17 cellular contexts compared by ENCODE assay signal in genomic region chr10:32000937-32001336, GRCh38. TPM values are rescaled to one million over a fixed set of nuclear protein-coding genes. Genes with fewer than 3 reads are reported as not detected.
DNase-seq lines count a peak whose midpoint lies in the region; TF ChIP-seq lines count a peak whose summit lies in the region.
"Had no signal": no experiment of that assay in that cellular context is flagged by ENCODE, and none has a peak within 500 bp of the region (broad histone marks: within the 10 kb centered on the region; RNA-seq: fewer than 3 reads in every experiment).

No MANE protein-coding gene starts in this region.

- TF ChIP-seq RAD21 in SK-N-SH (IDR thresholded peaks at IDR 0.05; ENCODE audit: low read length) = no peak

- CTCF ChIA-PET in SK-N-SH (lab: Yijun Ruan, JAX) = interaction anchor here (0.6 kb wide), 2 partner anchors 78 to 345 kb away, joined by 3 read pairs; no protein-coding TSS in a partner anchor

- no peaks in the 10 kb centered on the region for H3K27me3 ChIP-seq in SK-N-SH (ENCODE audit: insufficient read depth)
- no peaks in the 10 kb centered on the region for H3K27me3 ChIP-seq in MM.1S (replicated peaks; ENCODE audit: insufficient read depth, low read length)
- H3K27me3 ChIP-seq: BLaER1 treated with 17β-estradiol and CSF1 and Interleukin-3, amounts not matched to agents 10 nM and 100 nM; body of pancreas had no signal

- no peak for TF ChIP-seq EP300 in SK-N-SH (IDR thresholded peaks at IDR 0.05; ENCODE audit: borderline replicate concordance in 1 of 2, low read depth in 1 of 2, low read length in 1 of 2)

- DNase-seq in GM04503 (ENCODE audit: low read depth) = peak; percentile 50
- no peak for DNase-seq in SK-N-SH
- peak; percentile 43 for DNase-seq in fibroblast of pulmonary artery (ENCODE audit: low read depth)
- peak; percentile 42 for DNase-seq in non-pigmented ciliary epithelial cell (ENCODE audit: low read depth)
- DNase-seq in activated CD4-positive, alpha-beta T cell treated with anti-CD3 and anti-CD28 coated beads, Interleukin-2, amount 50 U/mL, for 4 hours = no peak
- no peak for DNase-seq in iPS-NIHi7 (ENCODE audit: extremely low spot score)
- DNase-seq in MM.1S = no peak
- DNase-seq in DMS 273 treated with DMSO at 0.1 percent for 48 hours (lab: John Stamatoyannopoulos, UW) = no peak
- DNase-seq: activated CD4-positive, alpha-beta T cell treated with anti-CD3 and anti-CD28 coated beads for 4 hours; activated CD8-positive, alpha-beta memory T cell treated with anti-CD3 and anti-CD28 coated beads, Interleukin-2, amount 50 U/mL, for 48 hours; activated naive CD4-positive, alpha-beta T cell; body of pancreas; erythroblast; NCI-H1694 treated with DMSO at 0.1 percent for 48 hours; NCI-H446 had no signal

- 60% methylated on average over 4 of the region's 4 CpGs for WGBS in SK-N-SH (ENCODE audit: low lambda C conversion rate)

- 0 out of 4 replicates have a peak overlapping the region, but pooled peaks of 1 of the 2 experiments have one; percentile 3 for H3K27ac ChIP-seq in SK-N-SH (ENCODE audit: low read depth in 2 of 2, low read length in 1 of 2)
- H3K27ac ChIP-seq in MM.1S (ENCODE audit: low read length) = no peak overlapping the region
- H3K27ac ChIP-seq: BLaER1 treated with 17β-estradiol and CSF1 and Interleukin-3, amounts not matched to agents 10 nM and 100 nM; body of pancreas; parathyroid adenoma had no signal

- no peak overlapping the region for H3K4me2 ChIP-seq in SK-N-SH
- H3K4me2 ChIP-seq in MM.1S (ENCODE audit: low read depth, low read length) = no peak overlapping the region
- H3K4me2 ChIP-seq: BLaER1 treated with 17β-estradiol and CSF1 and Interleukin-3, amounts not matched to agents 10 nM and 100 nM had no signal

- peaks cover 0 to 9% of the 10 kb centered on the region in 2 experiments; a peak in 1 of 4 replicates for H3K4me1 ChIP-seq in SK-N-SH (ENCODE audit: control insufficient read depth in 1 of 2, insufficient read depth in 2 of 2, low read depth in 1 of 2, low read length in 1 of 2)
- H3K4me1 ChIP-seq in MM.1S (ENCODE audit: low read length) = peaks cover 15% of the 10 kb centered on the region
- H3K4me1 ChIP-seq: parathyroid adenoma had no signal

- H3K36me3 ChIP-seq in SK-N-SH (replicated peaks in 1 of 2; ENCODE audit: control insufficient read depth in 1 of 2, insufficient read depth in 2 of 2, low read length in 1 of 2) (peaks cover 0 to 6% of the 10 kb centered on the region in 2 experiments), MM.1S (replicated peaks; ENCODE audit: insufficient read depth, low read length) (no peaks in the 10 kb centered on the region)

- H4K20me1 ChIP-seq in SK-N-SH (ENCODE audit: insufficient read depth) (no peaks in the 10 kb centered on the region), MM.1S (ENCODE audit: insufficient read depth, low read length) (no peaks in the 10 kb centered on the region)

- POLR2A ChIA-PET in SK-N-SH (lab: Yijun Ruan, JAX) = no interaction called here

- no peaks in the 10 kb centered on the region for H3K9me3 ChIP-seq in SK-N-SH
- no peaks in the 10 kb centered on the region for H3K9me3 ChIP-seq in MM.1S (replicated peaks; ENCODE audit: insufficient read depth, low read length)
- H3K9me3 ChIP-seq: BLaER1 treated with 17β-estradiol and CSF1 and Interleukin-3, amounts not matched to agents 10 nM and 100 nM; body of pancreas had no signal

- H3K9me2 ChIP-seq in SK-N-SH (no peaks in the 10 kb centered on the region), MM.1S (replicated peaks; ENCODE audit: insufficient read depth, low read length) (no peaks in the 10 kb centered on the region)

- no peaks in the 10 kb centered on the region; the same call in 1 of the 2 replicates for H3K79me2 ChIP-seq in SK-N-SH (ENCODE audit: insufficient read depth)
- H3K79me2 ChIP-seq in MM.1S (ENCODE audit: low read length) = no peaks in the 10 kb centered on the region
- H3K79me2 ChIP-seq: parathyroid adenoma had no signal

- no peak overlapping the region for H3K4me3 ChIP-seq in SK-N-SH (ENCODE audit: low read depth in 2 of 2, low read length in 1 of 2)
- no peak overlapping the region for H3K4me3 ChIP-seq in fibroblast of pulmonary artery (replicated peaks; ENCODE audit: low read depth, low read length)
- H3K4me3 ChIP-seq in MM.1S (ENCODE audit: low read length) = no peak overlapping the region
- H3K4me3 ChIP-seq: BLaER1 treated with 17β-estradiol and CSF1 and Interleukin-3, amounts not matched to agents 10 nM and 100 nM; body of pancreas had no signal

- no peak overlapping the region for H2AFZ ChIP-seq in SK-N-SH (ENCODE audit: low read depth)
- no peak overlapping the region for H2AFZ ChIP-seq in MM.1S (ENCODE audit: low read length)
- H2AFZ ChIP-seq: parathyroid adenoma had no signal

- no peak for TF ChIP-seq CTCF in SK-N-SH (IDR thresholded peaks at IDR 0.05)
- no peak for TF ChIP-seq CTCF in fibroblast of pulmonary artery (IDR thresholded peaks at IDR 0.05; ENCODE audit: low read length, missing control alignments)
- no peak for TF ChIP-seq CTCF in MM.1S (IDR thresholded peaks at IDR 0.05; ENCODE audit: low read length)

- peaks cover 3% of the 10 kb centered on the region for H3F3A ChIP-seq in SK-N-SH (replicated peaks; ENCODE audit: insufficient read depth)
- peaks cover 8% of the 10 kb centered on the region; the same call in 1 of the 2 replicates for H3F3A ChIP-seq in MM.1S (ENCODE audit: insufficient read depth, low read length)

- H3K9ac ChIP-seq in SK-N-SH (no peak overlapping the region), MM.1S (ENCODE audit: low read length) (no peak overlapping the region)
- H3K9ac ChIP-seq: BLaER1 treated with 17β-estradiol and CSF1 and Interleukin-3, amounts not matched to agents 10 nM and 100 nM; parathyroid adenoma had no signal

TF ChIP-seq in SK-N-SH, 30 proteins besides CTCF, POLR2A, EP300 and RAD21:
- TF ChIP-seq, protein P1, sequence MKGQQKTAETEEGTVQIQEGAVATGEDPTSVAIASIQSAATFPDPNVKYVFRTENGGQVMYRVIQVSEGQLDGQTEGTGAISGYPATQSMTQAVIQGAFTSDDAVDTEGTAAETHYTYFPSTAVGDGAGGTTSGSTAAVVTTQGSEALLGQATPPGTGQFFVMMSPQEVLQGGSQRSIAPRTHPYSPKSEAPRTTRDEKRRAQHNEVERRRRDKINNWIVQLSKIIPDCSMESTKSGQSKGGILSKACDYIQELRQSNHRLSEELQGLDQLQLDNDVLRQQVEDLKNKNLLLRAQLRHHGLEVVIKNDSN (IDR thresholded peaks at IDR 0.05; ENCODE audit: borderline replicate concordance, low read depth) = no peak
- TF ChIP-seq TCF12 (IDR thresholded peaks at IDR 0.05) (peak; percentile 9; the same call in 1 of the 2 replicates), FOSL2 (IDR thresholded peaks at IDR 0.05; ENCODE audit: borderline replicate concordance, low read depth) (0 out of 2 replicates have a peak, but pooled peaks have one; percentile 5)

RNA-seq across cellular contexts. Expression of gene KIF5B, which starts 55.3 kb away (rescaled TPM):
- polyA plus RNA-seq in SK-N-SH (2012; rRNA removed) = 15.7 and 18.2 TPM in 2 replicates
- polyA plus RNA-seq in SK-N-SH (2012; cell fraction: cytosol; rRNA removed) = 26.0 and 34.5 TPM in 2 replicates
- polyA plus RNA-seq in SK-N-SH (2012; cell fraction: nucleus; rRNA removed) = 8.1 and 17.2 TPM in 2 replicates

Comparison
In these comparisons a context has a peak if more than half of its experiments do, and no peak if none do; other contexts are left out.
1. DNase-seq: peak in GM04503 (single experiment), fibroblast of pulmonary artery (single experiment) and non-pigmented ciliary epithelial cell (single experiment); none in SK-N-SH (single experiment), activated CD4-positive, alpha-beta T cell treated with anti-CD3 and anti-CD28 coated beads, Interleukin-2, amount 50 U/mL, for 4 hours (0 of 2), iPS-NIHi7 (single experiment), MM.1S (single experiment) and DMS 273 treated with DMSO at 0.1 percent for 48 hours (single experiment).